Comparison of ENCODE assay signal across 8 cellular contexts in genomic region chr3:45035441-45036301, GRCh38. TPM values are rescaled to one million over a fixed set of nuclear protein-coding genes. Genes with fewer than 3 reads are reported as not detected.
DNase-seq lines count a peak whose midpoint lies in the region; ATAC-seq and TF ChIP-seq lines count a peak whose summit lies in the region.

No MANE protein-coding gene starts in this region.

- DNase-seq in activated CD8-positive, alpha-beta memory T cell treated with anti-CD3 and anti-CD28 coated beads for 24 hours: peak; percentile 62
- no peak for DNase-seq in activated CD8-positive, alpha-beta memory T cell treated with anti-CD3 and anti-CD28 coated beads, Interleukin-2, amount 50 U/mL, for 4 hours
- DNase-seq in coronary artery (ENCODE audit: low spot score): no peak
- DNase-seq in mesenchymal stem cell: peak; percentile 45
- DNase-seq in superior temporal gyrus (ENCODE audit: extremely low spot score): peak; percentile 30
- no peak for DNase-seq in RKO (ENCODE audit: low spot score)
- no peak for DNase-seq in NCI-H2029 (lab: John Stamatoyannopoulos, UW)

- peaks cover 0 to 4% of the 10 kb centered on the region in 2 experiments for H3K36me3 ChIP-seq in mesenchymal stem cell (ENCODE audit: control insufficient read depth in 1 of 2, insufficient read depth in 2 of 2, low read depth in 1 of 2, low read length in 2 of 2)

- peak overlapping the region in 1 of 2 experiments; percentile 29 for H3K4ac ChIP-seq in mesenchymal stem cell (ENCODE audit: low read depth in 1 of 2, low read length in 2 of 2)

- peak overlapping the region in 1 of 2 experiments; percentile 37 for H3K18ac ChIP-seq in mesenchymal stem cell (ENCODE audit: low read depth in 1 of 2, low read length in 2 of 2)

- peak overlapping the region in 1 of 2 experiments; percentile 4 for H2BK12ac ChIP-seq in mesenchymal stem cell (ENCODE audit: low read length in 2 of 2)

- peaks cover 19% of the 10 kb centered on the region for H3K4me1 ChIP-seq in mesenchymal stem cell (ENCODE audit: control insufficient read depth, insufficient read depth, low read depth, low read length)

- no peaks in the 10 kb centered on the region for H3K9me3 ChIP-seq in mesenchymal stem cell (ENCODE audit: control insufficient read depth, low read length)

- no peak overlapping the region for H2AK5ac ChIP-seq in mesenchymal stem cell (ENCODE audit: low read length, severe bottlenecking)

- H4K8ac ChIP-seq in mesenchymal stem cell (ENCODE audit: low read length): peak overlapping the region; percentile 55

- peak overlapping the region; percentile 66 for H3K4me3 ChIP-seq in coronary artery
- H3K4me3 ChIP-seq in mesenchymal stem cell (ENCODE audit: insufficient read depth in 1 of 2, low read depth in 1 of 2, low read length in 2 of 2): peak overlapping the region; percentile 42 to 66

- no peak overlapping the region for H2BK120ac ChIP-seq in mesenchymal stem cell (ENCODE audit: low read depth, low read length)

- H3K27ac ChIP-seq in coronary artery (peak overlapping the region in 1 of 2 donors; percentile 84), mesenchymal stem cell (ENCODE audit: low read length, poor library complexity, severe bottlenecking) (no peak overlapping the region)

- ATAC-seq in HG02588 (IDR thresholded peaks at IDR 0.05; ENCODE audit: unreplicated experiment): no peak

- 45% methylated on average over 60 of the region's 64 CpGs for WGBS in mesenchymal stem cell

- H3K4me2 ChIP-seq in mesenchymal stem cell (ENCODE audit: low read length, poor library complexity, severe bottlenecking): peak overlapping the region; percentile 76

- H3K23ac ChIP-seq in mesenchymal stem cell (ENCODE audit: low read length in 2 of 2): peak overlapping the region in 1 of 2 experiments; percentile 24

- no peak for TF ChIP-seq CTCF in coronary artery (IDR thresholded peaks at IDR 0.05)

- no peaks in the 10 kb centered on the region for H3K79me1 ChIP-seq in mesenchymal stem cell (replicated peaks; ENCODE audit: low read length, poor library complexity, severe bottlenecking)

- no peak overlapping the region for H4K91ac ChIP-seq in mesenchymal stem cell (ENCODE audit: low read length)

- H2BK5ac ChIP-seq in mesenchymal stem cell (ENCODE audit: low read depth, low read length, poor library complexity, severe bottlenecking): no peak overlapping the region

- peak overlapping the region; percentile 67 for H3K9ac ChIP-seq in mesenchymal stem cell (ENCODE audit: low read length)

- peak overlapping the region; percentile 83 for H2AFZ ChIP-seq in mesenchymal stem cell (ENCODE audit: low read depth, low read length)

- no peak overlapping the region for H3K14ac ChIP-seq in mesenchymal stem cell (ENCODE audit: low read length in 2 of 2)

- no peaks in the 10 kb centered on the region for H3K27me3 ChIP-seq in mesenchymal stem cell (ENCODE audit: control insufficient read depth in 1 of 2, insufficient read depth in 1 of 2, low read length in 2 of 2)

- peak overlapping the region; percentile 37 for H2BK15ac ChIP-seq in mesenchymal stem cell (ENCODE audit: low read depth, poor library complexity, severe bottlenecking)

RNA-seq across cellular contexts. Expression of gene CLEC3B, which starts 9.6 kb away (rescaled TPM):
- polyA plus RNA-seq in mesenchymal stem cell (2013, experiment 1 of 2): 0.51 TPM
- 0.70 TPM for polyA plus RNA-seq in mesenchymal stem cell (2013, experiment 2 of 2)

RNA-seq across cellular contexts. Expression of gene EXOSC7, which starts 59.6 kb away (rescaled TPM):
- polyA plus RNA-seq in mesenchymal stem cell (2013, experiment 1 of 2): 26.9 TPM
- 28.5 TPM for polyA plus RNA-seq in mesenchymal stem cell (2013, experiment 2 of 2)

RNA-seq across cellular contexts. Expression of gene ZDHHC3, which starts 59.7 kb away (rescaled TPM):
- polyA plus RNA-seq in mesenchymal stem cell (2013, experiment 1 of 2): 38.5 TPM
- 39.8 TPM for polyA plus RNA-seq in mesenchymal stem cell (2013, experiment 2 of 2)

Comparison
In these comparisons a context has a peak if more than half of its experiments do, and no peak if none do; other contexts are left out.
1. DNase-seq: peak in activated CD8-positive, alpha-beta memory T cell treated with anti-CD3 and anti-CD28 coated beads for 24 hours (single experiment), mesenchymal stem cell (single experiment) and superior temporal gyrus (single experiment); none in activated CD8-positive, alpha-beta memory T cell treated with anti-CD3 and anti-CD28 coated beads, Interleukin-2, amount 50 U/mL, for 4 hours (single experiment), coronary artery (single experiment), RKO (single experiment) and NCI-H2029 (single experiment).